In the genomic region with DNA sequence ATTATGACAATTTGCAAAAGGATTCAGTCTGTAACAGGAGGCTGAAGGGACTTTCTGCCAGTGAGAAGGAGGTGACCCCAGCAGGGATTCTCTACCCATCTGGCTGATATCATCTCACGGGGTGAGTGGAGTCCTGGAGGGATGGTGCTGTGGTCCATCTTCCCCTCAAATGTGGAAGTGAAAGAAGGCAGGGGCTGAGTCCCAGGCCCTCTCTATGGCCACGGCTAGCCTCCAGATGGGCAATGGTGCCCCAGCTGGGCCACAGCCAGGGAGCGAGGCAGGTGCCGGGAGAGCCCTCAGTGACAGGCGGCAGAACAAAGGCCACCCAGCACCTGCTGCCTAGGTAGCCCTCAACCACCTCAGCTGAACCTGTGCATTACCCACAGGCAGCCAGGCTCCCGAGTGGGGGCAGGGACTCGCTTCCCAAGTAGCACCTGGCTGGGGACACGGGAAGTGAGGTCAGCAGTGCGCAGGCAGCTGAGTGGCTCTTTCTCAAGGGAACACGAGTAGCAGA, we compare ENCODE assay signal across 11 cellular contexts. TPM values are rescaled to one million over a fixed set of nuclear protein-coding genes. Genes with fewer than 3 reads are reported as not detected.
DNase-seq lines count a peak whose midpoint lies in the region; ATAC-seq and TF ChIP-seq lines count a peak whose summit lies in the region.
"Had no signal": no experiment of that assay in that cellular context is flagged by ENCODE, and none has a peak within 500 bp of the region (broad histone marks: within the 10 kb centered on the region; RNA-seq: fewer than 3 reads in every experiment).

No MANE protein-coding gene starts in this region.

- TF ChIP-seq CTCF in GM13976 (IDR thresholded peaks at IDR 0.05; ENCODE audit: borderline replicate concordance, control extremely low read depth, extremely low read depth, insufficient read depth, missing control alignments) (no peak), RWPE2 (IDR thresholded peaks at IDR 0.05; ENCODE audit: poor library complexity, severe bottlenecking) (no peak), smooth muscle cell (IDR thresholded peaks at IDR 0.05; ENCODE audit: borderline replicate concordance, insufficient read depth, poor library complexity, severe bottlenecking) (no peak)

- peaks cover 18% of the 10 kb centered on the region for H3K79me2 ChIP-seq in smooth muscle cell (ENCODE audit: low read depth)

- WGBS in smooth muscle cell (ENCODE audit: low lambda C conversion rate): 92% methylated on average over 10 of the region's 10 CpGs

- ATAC-seq in RWPE2 (ENCODE audit: low read depth) (no peak), HG03521 (IDR thresholded peaks at IDR 0.05; ENCODE audit: unreplicated experiment) (no peak), GM19035 (IDR thresholded peaks at IDR 0.05; ENCODE audit: unreplicated experiment) (no peak), GM18511 (IDR thresholded peaks at IDR 0.05; ENCODE audit: unreplicated experiment) (no peak)

- no peak overlapping the region for H3K4me2 ChIP-seq in smooth muscle cell

- H3K27ac ChIP-seq in RWPE2 (ENCODE audit: poor library complexity, severe bottlenecking): peak overlapping the region; percentile 20
- no peak overlapping the region for H3K27ac ChIP-seq in smooth muscle cell (ENCODE audit: low read depth)
- H3K27ac ChIP-seq: brain microvascular endothelial cell had no signal

- H3K27me3 ChIP-seq in RWPE2 (ENCODE audit: insufficient read depth, poor library complexity, severe bottlenecking) (no peaks in the 10 kb centered on the region), smooth muscle cell (ENCODE audit: low read depth) (no peaks in the 10 kb centered on the region)
- H3K27me3 ChIP-seq: brain microvascular endothelial cell had no signal

- DNase-seq in GM13976 (ENCODE audit: low spot score): peak; percentile 62
- DNase-seq in NCI-H146 (lab: John Stamatoyannopoulos, UW): peak; percentile 98
- no peak for DNase-seq in RWPE2 (ENCODE audit: low spot score)
- peak; percentile 13 for DNase-seq in myocyte (ENCODE audit: low read depth)
- no peak for DNase-seq in smooth muscle cell (lab: John Stamatoyannopoulos, UW; ENCODE audit: unreplicated experiment)
- DNase-seq: brain microvascular endothelial cell; CD4-positive, CD25-positive, alpha-beta regulatory T cell; stimulated activated naive CD4-positive, alpha-beta T cell treated with Interleukin-2 at 50 U/mL for 16 hours had no signal

- H3K4me1 ChIP-seq in RWPE2 (ENCODE audit: insufficient read depth, poor library complexity, severe bottlenecking): peaks cover 53% of the 10 kb centered on the region
- H3K4me1 ChIP-seq in smooth muscle cell (ENCODE audit: low read depth): peaks cover 55% of the 10 kb centered on the region

- H2AFZ ChIP-seq in smooth muscle cell (ENCODE audit: low read depth): no peak overlapping the region

- H3K9me3 ChIP-seq in RWPE2 (ENCODE audit: severe bottlenecking) (no peaks in the 10 kb centered on the region), smooth muscle cell (replicated peaks; ENCODE audit: low read depth) (no peaks in the 10 kb centered on the region)

- in situ Hi-C loops in GM13976 (cut with MboI; ENCODE audit: low sequenced_read_pairs, unreplicated experiment): no loop called here

- H3K9ac ChIP-seq in smooth muscle cell (ENCODE audit: low read depth): no peak overlapping the region

- no peak overlapping the region for H3K4me3 ChIP-seq in RWPE2 (ENCODE audit: severe bottlenecking)
- H3K4me3 ChIP-seq in smooth muscle cell: no peak overlapping the region

- H3K36me3 ChIP-seq in RWPE2 (ENCODE audit: low read depth) (peaks cover 81% of the 10 kb centered on the region), smooth muscle cell (ENCODE audit: low read depth) (no peaks in the 10 kb centered on the region)
- H3K36me3 ChIP-seq: brain microvascular endothelial cell had no signal

- no peaks in the 10 kb centered on the region for H3F3A ChIP-seq in smooth muscle cell (ENCODE audit: low read depth)

- H4K20me1 ChIP-seq in smooth muscle cell (ENCODE audit: low read depth): peaks cover 100% of the 10 kb centered on the region

RNA-seq across cellular contexts. Expression of a gene that starts 6.7 kb away (rescaled TPM):
- total RNA-seq in myocyte: 3.4 and 4.0 TPM in 2 replicates
- 6.0 TPM for polyA plus RNA-seq in myocyte (2012)
- 9.1 and 10.1 TPM in 2 replicates for total RNA-seq in smooth muscle cell
- polyA plus RNA-seq in smooth muscle cell: 4.9 and 7.1 TPM in 2 replicates

Comparison
In these comparisons a context has a peak if more than half of its experiments do, and no peak if none do; other contexts are left out.
1. DNase-seq: peak in GM13976 (single experiment), NCI-H146 (single experiment) and myocyte (single experiment); none in RWPE2 (single experiment) and smooth muscle cell (single experiment).